ENCODE assay signal across 1 cellular context in the genomic region with DNA sequence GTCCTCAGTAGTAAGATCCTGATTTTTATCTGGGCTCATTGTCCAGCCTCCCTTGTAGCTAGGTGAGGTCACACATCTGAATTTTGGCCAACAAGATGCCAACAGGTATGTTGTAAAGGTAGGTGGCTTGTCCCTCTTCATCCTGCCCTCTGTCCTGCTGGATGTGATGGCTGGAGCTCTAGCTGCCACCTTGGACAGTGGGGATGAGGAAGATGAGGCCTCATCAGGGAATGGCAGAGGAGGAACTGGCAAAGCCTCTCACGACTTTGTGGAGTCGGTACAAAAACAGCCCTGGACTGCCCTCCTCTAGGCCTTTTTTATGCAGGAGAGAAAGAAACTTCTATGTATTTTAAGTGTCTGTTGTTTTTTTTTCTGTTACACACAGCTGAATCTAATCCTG.
TF ChIP-seq lines count a peak whose summit lies in the region.

No MANE protein-coding gene starts in this region.

TF ChIP-seq in HepG2, 621 proteins besides CTCF, POLR2A, EP300 and RAD21:
- no peak for TF ChIP-seq ZNF619 (CRISPR knock-in tag; IDR thresholded peaks at IDR 0.05)
- TF ChIP-seq, protein P1, sequence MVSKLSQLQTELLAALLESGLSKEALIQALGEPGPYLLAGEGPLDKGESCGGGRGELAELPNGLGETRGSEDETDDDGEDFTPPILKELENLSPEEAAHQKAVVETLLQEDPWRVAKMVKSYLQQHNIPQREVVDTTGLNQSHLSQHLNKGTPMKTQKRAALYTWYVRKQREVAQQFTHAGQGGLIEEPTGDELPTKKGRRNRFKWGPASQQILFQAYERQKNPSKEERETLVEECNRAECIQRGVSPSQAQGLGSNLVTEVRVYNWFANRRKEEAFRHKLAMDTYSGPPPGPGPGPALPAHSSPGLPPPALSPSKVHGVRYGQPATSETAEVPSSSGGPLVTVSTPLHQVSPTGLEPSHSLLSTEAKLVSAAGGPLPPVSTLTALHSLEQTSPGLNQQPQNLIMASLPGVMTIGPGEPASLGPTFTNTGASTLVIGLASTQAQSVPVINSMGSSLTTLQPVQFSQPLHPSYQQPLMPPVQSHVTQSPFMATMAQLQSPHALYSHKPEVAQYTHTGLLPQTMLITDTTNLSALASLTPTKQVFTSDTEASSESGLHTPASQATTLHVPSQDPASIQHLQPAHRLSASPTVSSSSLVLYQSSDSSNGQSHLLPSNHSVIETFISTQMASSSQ (IDR thresholded peaks at IDR 0.05; ENCODE audit: low read depth), result no peak
- TF ChIP-seq, protein P1 (CRISPR knock-in tag; IDR thresholded peaks at IDR 0.05; ENCODE audit: borderline replicate concordance), result no peak
- TF ChIP-seq, protein P2, sequence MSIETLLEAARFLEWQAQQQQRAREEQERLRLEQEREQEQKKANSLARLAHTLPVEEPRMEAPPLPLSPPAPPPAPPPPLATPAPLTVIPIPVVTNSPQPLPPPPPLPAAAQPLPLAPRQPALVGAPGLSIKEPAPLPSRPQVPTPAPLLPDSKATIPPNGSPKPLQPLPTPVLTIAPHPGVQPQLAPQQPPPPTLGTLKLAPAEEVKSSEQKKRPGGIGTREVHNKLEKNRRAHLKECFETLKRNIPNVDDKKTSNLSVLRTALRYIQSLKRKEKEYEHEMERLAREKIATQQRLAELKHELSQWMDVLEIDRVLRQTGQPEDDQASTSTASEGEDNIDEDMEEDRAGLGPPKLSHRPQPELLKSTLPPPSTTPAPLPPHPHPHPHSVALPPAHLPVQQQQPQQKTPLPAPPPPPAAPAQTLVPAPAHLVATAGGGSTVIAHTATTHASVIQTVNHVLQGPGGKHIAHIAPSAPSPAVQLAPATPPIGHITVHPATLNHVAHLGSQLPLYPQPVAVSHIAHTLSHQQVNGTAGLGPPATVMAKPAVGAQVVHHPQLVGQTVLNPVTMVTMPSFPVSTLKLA (IDR thresholded peaks at IDR 0.05), result no peak
- TF ChIP-seq, protein P3, sequence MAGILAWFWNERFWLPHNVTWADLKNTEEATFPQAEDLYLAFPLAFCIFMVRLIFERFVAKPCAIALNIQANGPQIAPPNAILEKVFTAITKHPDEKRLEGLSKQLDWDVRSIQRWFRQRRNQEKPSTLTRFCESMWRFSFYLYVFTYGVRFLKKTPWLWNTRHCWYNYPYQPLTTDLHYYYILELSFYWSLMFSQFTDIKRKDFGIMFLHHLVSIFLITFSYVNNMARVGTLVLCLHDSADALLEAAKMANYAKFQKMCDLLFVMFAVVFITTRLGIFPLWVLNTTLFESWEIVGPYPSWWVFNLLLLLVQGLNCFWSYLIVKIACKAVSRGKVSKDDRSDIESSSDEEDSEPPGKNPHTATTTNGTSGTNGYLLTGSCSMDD (CRISPR knock-in tag; IDR thresholded peaks at IDR 0.05), result no peak
- TF ChIP-seq, protein P4, sequence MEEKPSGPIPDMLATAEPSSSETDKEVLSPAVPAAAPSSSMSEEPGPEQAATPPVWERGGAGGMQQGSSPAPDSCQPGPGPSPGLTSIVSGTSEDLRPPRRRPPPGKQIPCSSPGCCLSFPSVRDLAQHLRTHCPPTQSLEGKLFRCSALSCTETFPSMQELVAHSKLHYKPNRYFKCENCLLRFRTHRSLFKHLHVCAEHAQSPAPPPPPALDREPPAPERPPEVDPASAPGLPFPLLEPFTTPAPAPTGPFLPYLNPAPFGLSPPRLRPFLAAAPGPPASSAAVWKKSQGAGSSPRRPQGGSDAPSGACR (CRISPR knock-in tag; IDR thresholded peaks at IDR 0.05), result no peak
- no peak for TF ChIP-seq NR3C1 (CRISPR knock-in tag; IDR thresholded peaks at IDR 0.05)
- TF ChIP-seq, protein P5, sequence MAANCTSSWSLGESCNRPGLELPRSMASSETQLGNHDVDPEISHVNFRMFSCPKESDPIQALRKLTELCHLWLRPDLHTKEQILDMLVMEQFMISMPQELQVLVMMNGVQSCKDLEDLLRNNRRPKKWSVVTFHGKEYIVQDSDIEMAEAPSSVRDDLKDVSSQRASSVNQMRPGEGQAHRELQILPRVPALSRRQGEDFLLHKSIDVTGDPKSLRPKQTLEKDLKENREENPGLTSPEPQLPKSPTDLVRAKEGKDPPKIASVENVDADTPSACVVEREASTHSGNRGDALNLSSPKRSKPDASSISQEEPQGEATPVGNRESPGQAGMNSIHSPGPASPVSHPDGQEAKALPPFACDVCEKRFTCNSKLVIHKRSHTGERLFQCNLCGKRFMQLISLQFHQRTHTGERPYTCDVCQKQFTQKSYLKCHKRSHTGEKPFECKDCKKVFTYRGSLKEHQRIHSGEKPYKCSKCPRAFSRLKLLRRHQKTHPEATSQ (CRISPR knock-in tag; IDR thresholded peaks at IDR 0.05; ENCODE audit: borderline replicate concordance), result no peak
- TF ChIP-seq ZNF563 (CRISPR knock-in tag; IDR thresholded peaks at IDR 0.05), result no peak
- no peak for TF ChIP-seq MXI1 (IDR thresholded peaks at IDR 0.05; ENCODE audit: borderline replicate concordance, low read depth, low read length)
- no peak for TF ChIP-seq TAF1 (CRISPR knock-in tag; IDR thresholded peaks at IDR 0.05)
- TF ChIP-seq HDAC2 (CRISPR knock-in tag; IDR thresholded peaks at IDR 0.05), result no peak
- TF ChIP-seq, protein P6, sequence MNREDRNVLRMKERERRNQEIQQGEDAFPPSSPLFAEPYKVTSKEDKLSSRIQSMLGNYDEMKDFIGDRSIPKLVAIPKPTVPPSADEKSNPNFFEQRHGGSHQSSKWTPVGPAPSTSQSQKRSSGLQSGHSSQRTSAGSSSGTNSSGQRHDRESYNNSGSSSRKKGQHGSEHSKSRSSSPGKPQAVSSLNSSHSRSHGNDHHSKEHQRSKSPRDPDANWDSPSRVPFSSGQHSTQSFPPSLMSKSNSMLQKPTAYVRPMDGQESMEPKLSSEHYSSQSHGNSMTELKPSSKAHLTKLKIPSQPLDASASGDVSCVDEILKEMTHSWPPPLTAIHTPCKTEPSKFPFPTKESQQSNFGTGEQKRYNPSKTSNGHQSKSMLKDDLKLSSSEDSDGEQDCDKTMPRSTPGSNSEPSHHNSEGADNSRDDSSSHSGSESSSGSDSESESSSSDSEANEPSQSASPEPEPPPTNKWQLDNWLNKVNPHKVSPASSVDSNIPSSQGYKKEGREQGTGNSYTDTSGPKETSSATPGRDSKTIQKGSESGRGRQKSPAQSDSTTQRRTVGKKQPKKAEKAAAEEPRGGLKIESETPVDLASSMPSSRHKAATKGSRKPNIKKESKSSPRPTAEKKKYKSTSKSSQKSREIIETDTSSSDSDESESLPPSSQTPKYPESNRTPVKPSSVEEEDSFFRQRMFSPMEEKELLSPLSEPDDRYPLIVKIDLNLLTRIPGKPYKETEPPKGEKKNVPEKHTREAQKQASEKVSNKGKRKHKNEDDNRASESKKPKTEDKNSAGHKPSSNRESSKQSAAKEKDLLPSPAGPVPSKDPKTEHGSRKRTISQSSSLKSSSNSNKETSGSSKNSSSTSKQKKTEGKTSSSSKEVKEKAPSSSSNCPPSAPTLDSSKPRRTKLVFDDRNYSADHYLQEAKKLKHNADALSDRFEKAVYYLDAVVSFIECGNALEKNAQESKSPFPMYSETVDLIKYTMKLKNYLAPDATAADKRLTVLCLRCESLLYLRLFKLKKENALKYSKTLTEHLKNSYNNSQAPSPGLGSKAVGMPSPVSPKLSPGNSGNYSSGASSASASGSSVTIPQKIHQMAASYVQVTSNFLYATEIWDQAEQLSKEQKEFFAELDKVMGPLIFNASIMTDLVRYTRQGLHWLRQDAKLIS (CRISPR knock-in tag; IDR thresholded peaks at IDR 0.05), result no peak
- TF ChIP-seq, protein P7, sequence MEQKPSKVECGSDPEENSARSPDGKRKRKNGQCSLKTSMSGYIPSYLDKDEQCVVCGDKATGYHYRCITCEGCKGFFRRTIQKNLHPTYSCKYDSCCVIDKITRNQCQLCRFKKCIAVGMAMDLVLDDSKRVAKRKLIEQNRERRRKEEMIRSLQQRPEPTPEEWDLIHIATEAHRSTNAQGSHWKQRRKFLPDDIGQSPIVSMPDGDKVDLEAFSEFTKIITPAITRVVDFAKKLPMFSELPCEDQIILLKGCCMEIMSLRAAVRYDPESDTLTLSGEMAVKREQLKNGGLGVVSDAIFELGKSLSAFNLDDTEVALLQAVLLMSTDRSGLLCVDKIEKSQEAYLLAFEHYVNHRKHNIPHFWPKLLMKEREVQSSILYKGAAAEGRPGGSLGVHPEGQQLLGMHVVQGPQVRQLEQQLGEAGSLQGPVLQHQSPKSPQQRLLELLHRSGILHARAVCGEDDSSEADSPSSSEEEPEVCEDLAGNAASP (CRISPR knock-in tag; IDR thresholded peaks at IDR 0.05; ENCODE audit: borderline replicate concordance), result no peak
- TF ChIP-seq XRCC5 (optimal IDR thresholded peaks at IDR 0.05; ENCODE audit: low read length), result no peak
- no peak for TF ChIP-seq SP5 (CRISPR knock-in tag; IDR thresholded peaks at IDR 0.05; ENCODE audit: borderline replicate concordance, low read depth)
- no peak for TF ChIP-seq ZNF296 (CRISPR knock-in tag; conservative IDR thresholded peaks at IDR 0.05)
- no peak for TF ChIP-seq SMAD9 (CRISPR knock-in tag; IDR thresholded peaks at IDR 0.05)
- TF ChIP-seq ADNP (CRISPR knock-in tag; IDR thresholded peaks at IDR 0.05), result no peak
